Comparison of ENCODE assay signal across 10 cellular contexts in genomic region chr7:1854521-1855395, GRCh38.
DNase-seq lines count a peak whose midpoint lies in the region; ATAC-seq and TF ChIP-seq lines count a peak whose summit lies in the region.
"Had no signal": no experiment of that assay in that cellular context is flagged by ENCODE, and none has a peak within 500 bp of the region (broad histone marks: within the 10 kb centered on the region; RNA-seq: fewer than 3 reads in every experiment).

No MANE protein-coding gene starts in this region.

- DNase-seq in activated naive CD4-positive, alpha-beta T cell treated with anti-CD3 and anti-CD28 coated beads, Interleukin-2, amount 10 ng/mL, durations not matched to agents 7 days and 5 days = peak; percentile 46
- DNase-seq in activated naive CD4-positive, alpha-beta T cell treated with anti-CD3 and anti-CD28 coated beads for 36 hours = no peak
- DNase-seq in activated CD8-positive, alpha-beta T cell treated with anti-CD3 and anti-CD28 coated beads, Interleukin-2, amount 10 ng/mL, durations not matched to agents 7 days and 5 days = peak; percentile 54
- DNase-seq in lower lobe of right lung (peak; percentile 44), transverse colon (peak; percentile 5), GM10266 (ENCODE audit: extremely low spot score) (no peak), mammary epithelial cell (no peak), NCI-H2196 treated with DMSO at 0.1 percent for 48 hours (lab: John Stamatoyannopoulos, UW; ENCODE audit: unreplicated experiment) (no peak)
- DNase-seq: foreskin melanocyte had no signal

- TF ChIP-seq CTCF in lower lobe of right lung (IDR thresholded peaks at IDR 0.05) = no peak
- TF ChIP-seq CTCF in transverse colon (IDR thresholded peaks at IDR 0.05) = no peak
- no peak for TF ChIP-seq CTCF in GM10266 (IDR thresholded peaks at IDR 0.05; ENCODE audit: control insufficient read depth, insufficient read depth, low read depth, missing control alignments)
- TF ChIP-seq CTCF in mammary epithelial cell (conservative IDR thresholded peaks at IDR 0.05 in 1 of 2, IDR thresholded peaks at IDR 0.05 in 1 of 2; ENCODE audit: extremely low read depth in 1 of 2, insufficient read depth in 1 of 2, low read depth in 1 of 2, low read length in 2 of 2) = no peak

- H3K27me3 ChIP-seq in lower lobe of right lung (ENCODE audit: low read depth) (no peaks in the 10 kb centered on the region), transverse colon (no peaks in the 10 kb centered on the region), mammary epithelial cell (ENCODE audit: insufficient read depth, low read length) (no peaks in the 10 kb centered on the region)

- H3K36me3 ChIP-seq in lower lobe of right lung (no peaks in the 10 kb centered on the region), transverse colon (no peaks in the 10 kb centered on the region), mammary epithelial cell (ENCODE audit: insufficient read depth, low read length) (no peaks in the 10 kb centered on the region)

- H3K27ac ChIP-seq in lower lobe of right lung (no peak overlapping the region), transverse colon (no peak overlapping the region), mammary epithelial cell (ENCODE audit: insufficient read depth, low read depth, low read length) (no peak overlapping the region)

- no peak for TF ChIP-seq EP300 in transverse colon (IDR thresholded peaks at IDR 0.05; ENCODE audit: low read depth)

- peaks cover 2% of the 10 kb centered on the region for H3K36me3 Mint-ChIP-seq in activated naive CD4-positive, alpha-beta T cell treated with anti-CD3 and anti-CD28 coated beads, Interleukin-2, amount 10 ng/mL, durations not matched to agents 7 days and 5 days
- H3K36me3 Mint-ChIP-seq in activated naive CD4-positive, alpha-beta T cell treated with anti-CD3 and anti-CD28 coated beads for 36 hours (ENCODE audit: low read depth) = no peaks in the 10 kb centered on the region
- H3K36me3 Mint-ChIP-seq in activated CD8-positive, alpha-beta T cell treated with anti-CD3 and anti-CD28 coated beads, Interleukin-2, amount 10 ng/mL, durations not matched to agents 7 days and 5 days (ENCODE audit: low read depth) = peaks cover 9% of the 10 kb centered on the region

- peak overlapping the region; percentile 56 for H3K27ac Mint-ChIP-seq in activated naive CD4-positive, alpha-beta T cell treated with anti-CD3 and anti-CD28 coated beads, Interleukin-2, amount 10 ng/mL, durations not matched to agents 7 days and 5 days
- no peak overlapping the region for H3K27ac Mint-ChIP-seq in activated naive CD4-positive, alpha-beta T cell treated with anti-CD3 and anti-CD28 coated beads for 36 hours
- peak overlapping the region; percentile 37 for H3K27ac Mint-ChIP-seq in activated CD8-positive, alpha-beta T cell treated with anti-CD3 and anti-CD28 coated beads, Interleukin-2, amount 10 ng/mL, durations not matched to agents 7 days and 5 days
- H3K27ac Mint-ChIP-seq: B cell had no signal

- H3K27me3 Mint-ChIP-seq in activated naive CD4-positive, alpha-beta T cell treated with anti-CD3 and anti-CD28 coated beads, Interleukin-2, amount 10 ng/mL, durations not matched to agents 7 days and 5 days = peaks cover 4% of the 10 kb centered on the region
- H3K27me3 Mint-ChIP-seq in activated naive CD4-positive, alpha-beta T cell treated with anti-CD3 and anti-CD28 coated beads for 36 hours (ENCODE audit: low read depth) = no peaks in the 10 kb centered on the region
- H3K27me3 Mint-ChIP-seq in activated CD8-positive, alpha-beta T cell treated with anti-CD3 and anti-CD28 coated beads, Interleukin-2, amount 10 ng/mL, durations not matched to agents 7 days and 5 days (ENCODE audit: low read depth) = no peaks in the 10 kb centered on the region
- H3K27me3 Mint-ChIP-seq: B cell had no signal

- no peak for TF ChIP-seq POLR2A in transverse colon (IDR thresholded peaks at IDR 0.05)

- H3K4me3 Mint-ChIP-seq in activated naive CD4-positive, alpha-beta T cell treated with anti-CD3 and anti-CD28 coated beads, Interleukin-2, amount 10 ng/mL, durations not matched to agents 7 days and 5 days = no peak overlapping the region
- no peak overlapping the region for H3K4me3 Mint-ChIP-seq in activated naive CD4-positive, alpha-beta T cell treated with anti-CD3 and anti-CD28 coated beads for 36 hours
- H3K4me3 Mint-ChIP-seq in activated CD8-positive, alpha-beta T cell treated with anti-CD3 and anti-CD28 coated beads, Interleukin-2, amount 10 ng/mL, durations not matched to agents 7 days and 5 days = no peak overlapping the region
- H3K4me3 Mint-ChIP-seq: B cell had no signal

- ATAC-seq in activated CD8-positive, alpha-beta T cell treated with anti-CD3 and anti-CD28 coated beads, Interleukin-2, amount 10 ng/mL, durations not matched to agents 7 days and 5 days = peak; percentile 32
- ATAC-seq in lower lobe of right lung = no peak

- H3K9ac ChIP-seq in mammary epithelial cell (ENCODE audit: insufficient read depth, low read length) = no peak overlapping the region

- peaks cover 29% of the 10 kb centered on the region for H3K4me1 Mint-ChIP-seq in activated naive CD4-positive, alpha-beta T cell treated with anti-CD3 and anti-CD28 coated beads, Interleukin-2, amount 10 ng/mL, durations not matched to agents 7 days and 5 days
- peaks cover 12% of the 10 kb centered on the region for H3K4me1 Mint-ChIP-seq in activated naive CD4-positive, alpha-beta T cell treated with anti-CD3 and anti-CD28 coated beads for 36 hours (ENCODE audit: low read depth)
- H3K4me1 Mint-ChIP-seq in activated CD8-positive, alpha-beta T cell treated with anti-CD3 and anti-CD28 coated beads, Interleukin-2, amount 10 ng/mL, durations not matched to agents 7 days and 5 days (ENCODE audit: low read depth) = peaks cover 18% of the 10 kb centered on the region
- H3K4me1 Mint-ChIP-seq: B cell had no signal

- POLR2A ChIA-PET in activated CD8-positive, alpha-beta T cell treated with anti-CD3 and anti-CD28 coated beads, Interleukin-2, amount 10 ng/mL, durations not matched to agents 7 days and 5 days (lab: Charles Lee) = no interaction called here

- H3K9me3 Mint-ChIP-seq in activated naive CD4-positive, alpha-beta T cell treated with anti-CD3 and anti-CD28 coated beads, Interleukin-2, amount 10 ng/mL, durations not matched to agents 7 days and 5 days = peaks cover 2% of the 10 kb centered on the region
- H3K9me3 Mint-ChIP-seq in activated naive CD4-positive, alpha-beta T cell treated with anti-CD3 and anti-CD28 coated beads for 36 hours = no peaks in the 10 kb centered on the region
- H3K9me3 Mint-ChIP-seq in activated CD8-positive, alpha-beta T cell treated with anti-CD3 and anti-CD28 coated beads, Interleukin-2, amount 10 ng/mL, durations not matched to agents 7 days and 5 days (ENCODE audit: insufficient read depth) = no peaks in the 10 kb centered on the region

- no peak overlapping the region for H2AFZ ChIP-seq in mammary epithelial cell (ENCODE audit: low read depth, low read length)

- dilution Hi-C loops in mammary epithelial cell (cut with HindIII; ENCODE audit: low sequenced_read_pairs) = loop anchor here (5.0 kb wide), 3 partner anchors 38 to 147 kb away; no protein-coding TSS in a partner anchor

- H4K20me1 ChIP-seq in mammary epithelial cell (ENCODE audit: insufficient read depth, low read length) = no peaks in the 10 kb centered on the region

- no TSS peak for BruUV-seq in mammary epithelial cell (replicated peaks; lab: Mats Ljungman, UMichigan)

- H3K4me3 ChIP-seq in lower lobe of right lung (no peak overlapping the region), transverse colon (no peak overlapping the region), mammary epithelial cell (replicated peaks in 1 of 3; ENCODE audit: insufficient read depth in 1 of 3, low read depth in 2 of 3, low read length in 3 of 3) (no peak overlapping the region)

- H3K4me2 ChIP-seq in mammary epithelial cell (ENCODE audit: insufficient read depth, low read depth, low read length) = no peak overlapping the region

- CTCF ChIA-PET in activated naive CD4-positive, alpha-beta T cell treated with anti-CD3 and anti-CD28 coated beads, Interleukin-2, amount 10 ng/mL, durations not matched to agents 7 days and 5 days (lab: Charles Lee) = interaction anchor here (0.8 kb wide), 1 partner anchor 15 kb away, joined by 3 read pairs; no protein-coding TSS in a partner anchor
- CTCF ChIA-PET in activated naive CD4-positive, alpha-beta T cell treated with anti-CD3 and anti-CD28 coated beads for 36 hours (lab: Charles Lee) = no interaction called here
- CTCF ChIA-PET in activated CD8-positive, alpha-beta T cell treated with anti-CD3 and anti-CD28 coated beads, Interleukin-2, amount 10 ng/mL, durations not matched to agents 7 days and 5 days (lab: Charles Lee) = no interaction called here
- CTCF ChIA-PET in mammary epithelial cell (lab: Charles Lee; ENCODE audit: low non-redundant PET) = no interaction called here

- intact Hi-C loops in activated naive CD4-positive, alpha-beta T cell treated with anti-CD3 and anti-CD28 coated beads for 36 hours (cut with micrococcal nuclease) = no loop called here
- intact Hi-C loops in lower lobe of right lung (cut with DNase I) (no loop called here), transverse colon (cut with DNase I; ENCODE audit: low total_unique reads) (no loop called here), mammary epithelial cell (cut with micrococcal nuclease) (no loop called here)

- H3K9me3 ChIP-seq in lower lobe of right lung (no peaks in the 10 kb centered on the region), transverse colon (no peaks in the 10 kb centered on the region), mammary epithelial cell (replicated peaks; ENCODE audit: insufficient read depth, low read length) (no peaks in the 10 kb centered on the region)

- 87% methylated on average over 42 of the region's 42 CpGs; no CpG with 5 or more reads in 1 of the 2 donors for WGBS in transverse colon (ENCODE audit: low coverage in 1 of 2), 2 donors
- 100% methylated on average over 5 of the region's 42 CpGs for WGBS in mammary epithelial cell (ENCODE audit: low coverage, missing lambda C conversion rate)

- H3K4me1 ChIP-seq in lower lobe of right lung (no peaks in the 10 kb centered on the region), transverse colon (no peaks in the 10 kb centered on the region), mammary epithelial cell (ENCODE audit: insufficient read depth, low read length) (no peaks in the 10 kb centered on the region)

- no peaks in the 10 kb centered on the region for H3K79me2 ChIP-seq in mammary epithelial cell (ENCODE audit: insufficient read depth, low read length)

- in situ Hi-C loops in transverse colon (cut with MboI; ENCODE audit: low pct_ligation_motif_present in 1 of 4, low pct_unique_long_range_greater_than_20kb in 1 of 4, low sequenced_read_pairs in 3 of 4) (no loop called here), mammary epithelial cell (cut with MboI; ENCODE audit: low sequenced_read_pairs in 2 of 2) (no loop called here)

Comparison
In these comparisons a context has a peak if more than half of its experiments do, and no peak if none do; other contexts are left out.
1. DNase-seq: peak in activated naive CD4-positive, alpha-beta T cell treated with anti-CD3 and anti-CD28 coated beads, Interleukin-2, amount 10 ng/mL, durations not matched to agents 7 days and 5 days (single experiment), activated CD8-positive, alpha-beta T cell treated with anti-CD3 and anti-CD28 coated beads, Interleukin-2, amount 10 ng/mL, durations not matched to agents 7 days and 5 days (single experiment), lower lobe of right lung (single experiment) and transverse colon (single experiment); none in activated naive CD4-positive, alpha-beta T cell treated with anti-CD3 and anti-CD28 coated beads for 36 hours (single experiment), GM10266 (single experiment), mammary epithelial cell (single experiment) and NCI-H2196 treated with DMSO at 0.1 percent for 48 hours (single experiment).